In the genomic region with DNA sequence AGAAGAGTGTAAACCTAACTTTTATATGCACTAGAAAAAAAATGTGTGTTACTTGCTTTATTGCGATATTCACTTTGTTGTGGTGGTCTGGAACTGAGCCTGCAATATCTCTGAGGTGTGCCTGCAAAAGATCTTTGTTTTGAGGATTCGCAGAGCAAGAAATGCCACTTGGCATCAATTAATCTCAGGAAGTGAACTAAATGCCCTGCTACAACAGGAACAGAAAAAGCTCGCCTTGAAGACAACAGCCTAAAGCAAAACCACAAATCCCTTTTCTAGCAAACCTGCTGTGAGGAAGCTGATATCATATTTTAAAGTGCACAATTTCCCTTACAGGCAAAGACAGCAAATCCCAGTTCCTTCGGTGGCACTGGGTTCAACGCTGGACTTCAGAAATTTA, we compare ENCODE assay signal across 21 cellular contexts.
DNase-seq lines count a peak whose midpoint lies in the region; ATAC-seq and TF ChIP-seq lines count a peak whose summit lies in the region.
"Had no signal": no experiment of that assay in that cellular context is flagged by ENCODE, and none has a peak within 500 bp of the region (broad histone marks: within the 10 kb centered on the region; RNA-seq: fewer than 3 reads in every experiment).

No MANE protein-coding gene starts in this region.

- H3K9ac ChIP-seq in BLaER1 (no peak overlapping the region), Loucy (ENCODE audit: low read depth, low read length, poor library complexity, severe bottlenecking) (no peak overlapping the region), muscle layer of colon (ENCODE audit: low read length) (no peak overlapping the region)

- H3K79me2 ChIP-seq in Loucy (ENCODE audit: insufficient read depth, low read length) = no peaks in the 10 kb centered on the region

- H3K27me3 Mint-ChIP-seq in CD4-positive, alpha-beta memory T cell = peaks cover 0 to 2% of the 10 kb centered on the region in 2 donors

- no peak for ATAC-seq in GM18517 (IDR thresholded peaks at IDR 0.05; ENCODE audit: unreplicated experiment)
- ATAC-seq: CD8-positive, alpha-beta T cell had no signal

- H2AFZ ChIP-seq in Loucy (ENCODE audit: low read length) = no peak overlapping the region

- POLR2A ChIA-PET in CD4-positive, alpha-beta memory T cell (lab: Charles Lee; ENCODE audit: partially characterized antibody) = no interaction called here

- DNase-seq in NOMO-1 treated with dmso at 0.1 percent for 144 hours (lab: John Stamatoyannopoulos, UW; ENCODE audit: unreplicated experiment) (peak; percentile 34), glomerular visceral epithelial cell (ENCODE audit: extremely low spot score) (no peak)
- DNase-seq in activated CD8-positive, alpha-beta memory T cell treated with anti-CD3 and anti-CD28 coated beads for 24 hours = no peak
- no peak for DNase-seq in CD4-positive, alpha-beta memory T cell
- DNase-seq: CD8-positive, alpha-beta T cell; DMS53; GDM1; Karpas-422; NCI-H1105 treated with DMSO at 0.1 percent for 48 hours; NCI-H2029 treated with DMSO at 0.1 percent for 48 hours; NCI-H2171 treated with DMSO at 0.1 percent for 48 hours; NCI-H446; NCI-H526 treated with DMSO at 0.1 percent for 48 hours; Peyer's patch had no signal

- H3K27me3 ChIP-seq in BLaER1 (no peaks in the 10 kb centered on the region), Loucy (ENCODE audit: insufficient read depth, low read length, poor library complexity, severe bottlenecking) (no peaks in the 10 kb centered on the region), muscle layer of colon (ENCODE audit: control insufficient read depth in 1 of 2, insufficient read depth in 2 of 2, low read length in 2 of 2) (no peaks in the 10 kb centered on the region)
- H3K27me3 ChIP-seq in CD4-positive, alpha-beta memory T cell (ENCODE audit: insufficient read depth, low read length) = no peaks in the 10 kb centered on the region
- H3K27me3 ChIP-seq: Peyer's patch, SJCRH30 had no signal

- H3K27ac ChIP-seq in BLaER1 (no peak overlapping the region), muscle layer of colon (ENCODE audit: low read depth, low read length) (peak overlapping the region; percentile 13)
- no peak overlapping the region for H3K27ac ChIP-seq in CD4-positive, alpha-beta memory T cell (ENCODE audit: low read depth, low read length)
- H3K27ac ChIP-seq: Peyer's patch, SJCRH30 had no signal

- H3F3A ChIP-seq in Loucy (ENCODE audit: low read depth) = peaks cover 18% of the 10 kb centered on the region

- CTCF ChIA-PET in CD4-positive, alpha-beta memory T cell (lab: Charles Lee; ENCODE audit: partially characterized antibody) = interaction anchor here (0.7 kb wide), 1 partner anchor 43 kb away, joined by 3 read pairs; no protein-coding TSS in a partner anchor

- H3K4me1 Mint-ChIP-seq in CD4-positive, alpha-beta memory T cell = no peaks in the 10 kb centered on the region
- H3K4me1 Mint-ChIP-seq: IgD-negative memory B cell had no signal

- H3K9me3 ChIP-seq in BLaER1 = peaks cover 10% of the 10 kb centered on the region
- 0 out of 2 replicates have a peak, but pooled peaks cover 3% of the 10 kb centered on the region for H3K9me3 ChIP-seq in Loucy (ENCODE audit: insufficient read depth, low read depth, low read length)
- no peaks in the 10 kb centered on the region for H3K9me3 ChIP-seq in muscle layer of colon (ENCODE audit: low read length)
- H3K9me3 ChIP-seq in CD4-positive, alpha-beta memory T cell (ENCODE audit: control insufficient read depth in 1 of 2, low read length in 2 of 2) = no peaks in the 10 kb centered on the region
- H3K9me3 ChIP-seq: Peyer's patch, SJCRH30 had no signal

- peaks cover 0 to 3% (median 0%) of the 10 kb centered on the region in 8 donors for H3K9me3 Mint-ChIP-seq in CD4-positive, alpha-beta memory T cell
- H3K9me3 Mint-ChIP-seq: T-helper 1 cell treated with Interleukin-12 subunit alpha and Interleukin-12 subunit beta and Interleukin-4 antibody, amounts not matched to agents 30 μg/mL and 1 μg/mL, for 36 hours had no signal

- H3K9me2 ChIP-seq in Loucy (replicated peaks; ENCODE audit: low read depth, low read length) = no peaks in the 10 kb centered on the region

- H3K27ac Mint-ChIP-seq in CD4-positive, alpha-beta memory T cell = no peak overlapping the region
- H3K27ac Mint-ChIP-seq: CD8-positive, alpha-beta T cell; T-helper 1 cell treated with Interleukin-12 subunit alpha and Interleukin-12 subunit beta and Interleukin-4 antibody, amounts not matched to agents 30 μg/mL and 1 μg/mL, for 36 hours had no signal

- H3K4me3 ChIP-seq in BLaER1 (no peak overlapping the region), Loucy (ENCODE audit: low read length, poor library complexity, severe bottlenecking) (peak overlapping the region; percentile 34), muscle layer of colon (ENCODE audit: low read depth in 1 of 2, low read length in 2 of 2) (no peak overlapping the region)
- no peak overlapping the region for H3K4me3 ChIP-seq in CD4-positive, alpha-beta memory T cell (ENCODE audit: low read length in 2 of 2)
- H3K4me3 ChIP-seq: Peyer's patch, SJCRH30 had no signal

- intact Hi-C loops in CD4-positive, alpha-beta memory T cell (cut with micrococcal nuclease) = no loop called here

- H3K4me2 ChIP-seq in BLaER1 (peak overlapping the region; percentile 5; the same call in 1 of the 2 replicates), Loucy (ENCODE audit: low read depth, low read length, poor library complexity, severe bottlenecking) (peak overlapping the region; percentile 55)

- no peaks in the 10 kb centered on the region for H3K36me3 Mint-ChIP-seq in CD4-positive, alpha-beta memory T cell
- H3K36me3 Mint-ChIP-seq: CD8-positive, alpha-beta T cell had no signal

- H3K4me1 ChIP-seq in BLaER1 (peaks cover 7% of the 10 kb centered on the region), Loucy (ENCODE audit: insufficient read depth, low read length, poor library complexity, severe bottlenecking) (peaks cover 57% of the 10 kb centered on the region), muscle layer of colon (ENCODE audit: insufficient read depth, low read length) (peaks cover 31% of the 10 kb centered on the region)
- no peaks in the 10 kb centered on the region for H3K4me1 ChIP-seq in CD4-positive, alpha-beta memory T cell (ENCODE audit: insufficient read depth, low read length)
- H3K4me1 ChIP-seq: Peyer's patch had no signal

- TF ChIP-seq CTCF in Loucy (conservative IDR thresholded peaks at IDR 0.05; ENCODE audit: low read length) = no peak

- H3K4me3 Mint-ChIP-seq in CD4-positive, alpha-beta memory T cell = no peak overlapping the region
- H3K4me3 Mint-ChIP-seq: CD8-positive, alpha-beta T cell; IgD-negative memory B cell; T-helper 1 cell treated with Interleukin-12 subunit alpha and Interleukin-12 subunit beta and Interleukin-4 antibody, amounts not matched to agents 30 μg/mL and 1 μg/mL, for 36 hours had no signal

- H4K20me1 ChIP-seq in BLaER1 (no peaks in the 10 kb centered on the region), Loucy (ENCODE audit: insufficient read depth, low read length, poor library complexity, severe bottlenecking) (no peaks in the 10 kb centered on the region)

- H3K36me3 ChIP-seq in BLaER1 = no peaks in the 10 kb centered on the region
- H3K36me3 ChIP-seq in Loucy (ENCODE audit: insufficient read depth, low read length) = no peaks in the 10 kb centered on the region
- H3K36me3 ChIP-seq in muscle layer of colon (ENCODE audit: insufficient read depth, low read length) = peaks cover 10% of the 10 kb centered on the region
- no peaks in the 10 kb centered on the region for H3K36me3 ChIP-seq in CD4-positive, alpha-beta memory T cell (ENCODE audit: insufficient read depth, low read length)
- H3K36me3 ChIP-seq: Peyer's patch, SJCRH30 had no signal
